ENCODE assay signal across 1 cellular context in the genomic region with DNA sequence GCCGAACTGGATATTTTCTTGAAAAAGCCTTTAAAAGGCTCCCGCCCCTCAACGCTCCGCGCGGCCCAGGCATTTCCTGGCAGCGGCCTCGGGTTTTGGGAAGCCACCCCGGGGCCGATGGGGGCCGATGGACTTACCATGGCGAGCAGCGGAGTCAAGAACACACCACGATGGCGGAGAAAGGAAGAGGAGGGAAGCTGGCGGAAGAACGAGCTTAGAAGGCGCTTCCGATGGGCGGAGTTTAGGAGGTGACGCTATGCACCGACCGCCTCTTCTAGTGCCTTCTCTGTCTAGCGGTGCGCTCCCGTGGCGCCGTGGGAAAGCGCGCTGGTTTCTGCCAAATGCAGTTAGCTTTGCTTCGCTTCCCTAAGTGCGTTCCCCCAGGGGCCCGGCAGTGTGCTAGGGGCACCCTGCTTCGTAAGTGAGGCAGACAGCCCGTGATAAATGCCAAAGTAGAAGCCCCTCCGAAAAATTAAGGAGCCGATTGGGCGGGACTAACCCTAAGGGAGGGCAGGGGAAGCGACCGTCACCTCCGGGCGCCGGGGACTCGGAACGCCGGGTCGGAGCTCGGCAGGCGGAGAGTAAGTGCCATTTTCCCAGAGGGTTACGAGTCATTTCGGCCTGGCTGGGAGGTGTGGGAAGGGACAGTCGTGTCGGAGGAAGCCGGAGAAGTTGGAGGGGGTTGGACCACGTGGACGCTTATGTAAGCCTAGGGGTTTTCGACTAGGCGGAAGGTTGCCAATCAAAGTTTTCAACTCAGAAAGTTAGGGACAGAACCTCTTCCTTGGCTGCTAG.
TF ChIP-seq lines count a peak whose summit lies in the region.

Gene RPL39 (minus strand): TSS at position 194 of the 795 bp plus-strand sequence. CDS start 54 bp downstream, at position 140.

TF ChIP-seq in K562, 482 proteins besides CTCF, POLR2A, EP300 and RAD21 (continued from another document and continues in another):
- TF ChIP-seq MNT (conservative IDR thresholded peaks at IDR 0.05) (peak in 1 of 2 experiments; percentile 53; a peak in 2 of 4 replicates), GTF2A2 (tag; IDR thresholded peaks at IDR 0.05) (peak; percentile 42; the same call in 1 of the 2 replicates), TAF7 (tag; IDR thresholded peaks at IDR 0.05) (peak; percentile 97), HNRNPH1 (optimal IDR thresholded peaks at IDR 0.05; ENCODE audit: low read depth, low read length) (no peak), NFXL1 (CRISPR knock-in tag; IDR thresholded peaks at IDR 0.05) (no peak), HOXB6 (CRISPR knock-in tag; IDR thresholded peaks at IDR 0.05; ENCODE audit: borderline replicate concordance) (no peak), SNIP1 (IDR thresholded peaks at IDR 0.05; ENCODE audit: low read depth) (no peak), HEY1 (CRISPR knock-in tag; IDR thresholded peaks at IDR 0.05; ENCODE audit: borderline replicate concordance) (no peak), ZFPM2 (CRISPR knock-in tag; IDR thresholded peaks at IDR 0.05) (no peak), POLR2AphosphoS2 (IDR thresholded peaks at IDR 0.05; ENCODE audit: low read length) (peak; percentile 78; the same call in 1 of the 2 replicates), FOXK1 (CRISPR knock-in tag; IDR thresholded peaks at IDR 0.05; ENCODE audit: borderline replicate concordance) (peak; percentile 28; the same call in 1 of the 2 replicates), UBTF (IDR thresholded peaks at IDR 0.05; ENCODE audit: borderline replicate concordance in 1 of 2, low read depth in 2 of 2, low read length in 2 of 2) (peak in 1 of 2 experiments; percentile 79; a peak in 3 of 4 replicates), SIN3A (IDR thresholded peaks at IDR 0.05; ENCODE audit: borderline replicate concordance in 2 of 2, control insufficient read depth in 1 of 2, low read depth in 2 of 2, low read length in 2 of 2) (peak in 1 of 2 experiments; percentile 28; a peak in 2 of 4 replicates), MBD2 (IDR thresholded peaks at IDR 0.05; ENCODE audit: borderline replicate concordance, low read depth) (peak; percentile 72; the same call in 1 of the 2 replicates), GABPA (tag; conservative IDR thresholded peaks at IDR 0.05; ENCODE audit: low read depth) (peak; percentile 87), RBM25 (IDR thresholded peaks at IDR 0.05; ENCODE audit: low read depth, low read length, severe bottlenecking) (no peak), ZNF766 (CRISPR knock-in tag; conservative IDR thresholded peaks at IDR 0.05) (0 out of 2 replicates have a peak, but pooled peaks have one; percentile 38), SLC30A9 (CRISPR knock-in tag; IDR thresholded peaks at IDR 0.05) (no peak), ELF1 (tag; IDR thresholded peaks at IDR 0.05) (peak; percentile 81), YY1 (IDR thresholded peaks at IDR 0.05; ENCODE audit: borderline replicate concordance in 1 of 3, control insufficient read depth in 1 of 3, extremely low read depth in 1 of 3, insufficient read depth in 3 of 3, insufficient read length in 1 of 3, insufficient replicate concordance in 2 of 3, low read depth in 1 of 3, low read length in 2 of 3) (peak in 2 of 3 experiments; percentile 60 to 83), MYC (IDR thresholded peaks at IDR 0.05; ENCODE audit: low read depth, low read length) (peak; percentile 96), MYC (CRISPR knock-in tag; IDR thresholded peaks at IDR 0.05; ENCODE audit: borderline replicate concordance, low read depth) (peak; percentile 70; the same call in 1 of the 2 replicates), ZFX (CRISPR knock-in tag; IDR thresholded peaks at IDR 0.05) (peak; percentile 90), EP400 (IDR thresholded peaks at IDR 0.05) (peak; percentile 97), KAT8 (IDR thresholded peaks at IDR 0.05; ENCODE audit: low read depth) (no peak), FOXK2 (conservative IDR thresholded peaks at IDR 0.05 in 1 of 2, IDR thresholded peaks at IDR 0.05 in 1 of 2; ENCODE audit: low read depth in 2 of 2) (peak in 1 of 2 experiments; percentile 23; a peak in 2 of 4 replicates), ILF3 (IDR thresholded peaks at IDR 0.05; ENCODE audit: borderline replicate concordance) (no peak), CAMTA2 (CRISPR knock-in tag; conservative IDR thresholded peaks at IDR 0.05) (no peak), PURB (CRISPR knock-in tag; IDR thresholded peaks at IDR 0.05; ENCODE audit: low read depth) (no peak), E2F4 (CRISPR knock-in tag; IDR thresholded peaks at IDR 0.05; ENCODE audit: low read depth) (no peak), GATAD2B (IDR thresholded peaks at IDR 0.05; ENCODE audit: borderline replicate concordance) (no peak), KDM5B (IDR thresholded peaks at IDR 0.05; ENCODE audit: insufficient replicate concordance, low read depth, low read length) (peak; percentile 94), ZNF263 (CRISPR knock-in tag; IDR thresholded peaks at IDR 0.05; ENCODE audit: borderline replicate concordance) (no peak), C11orf30 (IDR thresholded peaks at IDR 0.05; ENCODE audit: low read depth) (peak; percentile 57; the same call in 1 of the 2 replicates), LEF1 (IDR thresholded peaks at IDR 0.05) (no peak)
- TF ChIP-seq, protein P1, sequence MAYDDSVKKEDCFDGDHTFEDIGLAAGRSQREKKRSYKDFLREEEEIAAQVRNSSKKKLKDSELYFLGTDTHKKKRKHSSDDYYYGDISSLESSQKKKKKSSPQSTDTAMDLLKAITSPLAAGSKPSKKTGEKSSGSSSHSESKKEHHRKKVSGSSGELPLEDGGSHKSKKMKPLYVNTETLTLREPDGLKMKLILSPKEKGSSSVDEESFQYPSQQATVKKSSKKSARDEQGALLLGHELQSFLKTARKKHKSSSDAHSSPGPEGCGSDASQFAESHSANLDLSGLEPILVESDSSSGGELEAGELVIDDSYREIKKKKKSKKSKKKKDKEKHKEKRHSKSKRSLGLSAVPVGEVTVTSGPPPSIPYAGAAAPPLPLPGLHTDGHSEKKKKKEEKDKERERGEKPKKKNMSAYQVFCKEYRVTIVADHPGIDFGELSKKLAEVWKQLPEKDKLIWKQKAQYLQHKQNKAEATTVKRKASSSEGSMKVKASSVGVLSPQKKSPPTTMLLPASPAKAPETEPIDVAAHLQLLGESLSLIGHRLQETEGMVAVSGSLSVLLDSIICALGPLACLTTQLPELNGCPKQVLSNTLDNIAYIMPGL (CRISPR knock-in tag; IDR thresholded peaks at IDR 0.05): no peak
- TF ChIP-seq, protein P2, sequence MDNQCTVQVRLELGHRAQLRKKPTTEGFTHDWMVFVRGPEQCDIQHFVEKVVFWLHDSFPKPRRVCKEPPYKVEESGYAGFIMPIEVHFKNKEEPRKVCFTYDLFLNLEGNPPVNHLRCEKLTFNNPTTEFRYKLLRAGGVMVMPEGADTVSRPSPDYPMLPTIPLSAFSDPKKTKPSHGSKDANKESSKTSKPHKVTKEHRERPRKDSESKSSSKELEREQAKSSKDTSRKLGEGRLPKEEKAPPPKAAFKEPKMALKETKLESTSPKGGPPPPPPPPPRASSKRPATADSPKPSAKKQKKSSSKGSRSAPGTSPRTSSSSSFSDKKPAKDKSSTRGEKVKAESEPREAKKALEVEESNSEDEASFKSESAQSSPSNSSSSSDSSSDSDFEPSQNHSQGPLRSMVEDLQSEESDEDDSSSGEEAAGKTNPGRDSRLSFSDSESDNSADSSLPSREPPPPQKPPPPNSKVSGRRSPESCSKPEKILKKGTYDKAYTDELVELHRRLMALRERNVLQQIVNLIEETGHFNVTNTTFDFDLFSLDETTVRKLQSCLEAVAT (IDR thresholded peaks at IDR 0.05): 0 out of 4 replicates have a peak, but pooled peaks of 1 of the 2 experiments have one; percentile 18
- TF ChIP-seq, protein P3, sequence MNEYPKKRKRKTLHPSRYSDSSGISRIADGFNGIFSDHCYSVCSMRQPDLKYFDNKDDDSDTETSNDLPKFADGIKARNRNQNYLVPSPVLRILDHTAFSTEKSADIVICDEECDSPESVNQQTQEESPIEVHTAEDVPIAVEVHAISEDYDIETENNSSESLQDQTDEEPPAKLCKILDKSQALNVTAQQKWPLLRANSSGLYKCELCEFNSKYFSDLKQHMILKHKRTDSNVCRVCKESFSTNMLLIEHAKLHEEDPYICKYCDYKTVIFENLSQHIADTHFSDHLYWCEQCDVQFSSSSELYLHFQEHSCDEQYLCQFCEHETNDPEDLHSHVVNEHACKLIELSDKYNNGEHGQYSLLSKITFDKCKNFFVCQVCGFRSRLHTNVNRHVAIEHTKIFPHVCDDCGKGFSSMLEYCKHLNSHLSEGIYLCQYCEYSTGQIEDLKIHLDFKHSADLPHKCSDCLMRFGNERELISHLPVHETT (CRISPR knock-in tag; conservative IDR thresholded peaks at IDR 0.05 in 1 of 2, IDR thresholded peaks at IDR 0.05 in 1 of 2): peak in 1 of 2 experiments; percentile 65; a peak in 1 of 4 replicates
- TF ChIP-seq, protein P4, sequence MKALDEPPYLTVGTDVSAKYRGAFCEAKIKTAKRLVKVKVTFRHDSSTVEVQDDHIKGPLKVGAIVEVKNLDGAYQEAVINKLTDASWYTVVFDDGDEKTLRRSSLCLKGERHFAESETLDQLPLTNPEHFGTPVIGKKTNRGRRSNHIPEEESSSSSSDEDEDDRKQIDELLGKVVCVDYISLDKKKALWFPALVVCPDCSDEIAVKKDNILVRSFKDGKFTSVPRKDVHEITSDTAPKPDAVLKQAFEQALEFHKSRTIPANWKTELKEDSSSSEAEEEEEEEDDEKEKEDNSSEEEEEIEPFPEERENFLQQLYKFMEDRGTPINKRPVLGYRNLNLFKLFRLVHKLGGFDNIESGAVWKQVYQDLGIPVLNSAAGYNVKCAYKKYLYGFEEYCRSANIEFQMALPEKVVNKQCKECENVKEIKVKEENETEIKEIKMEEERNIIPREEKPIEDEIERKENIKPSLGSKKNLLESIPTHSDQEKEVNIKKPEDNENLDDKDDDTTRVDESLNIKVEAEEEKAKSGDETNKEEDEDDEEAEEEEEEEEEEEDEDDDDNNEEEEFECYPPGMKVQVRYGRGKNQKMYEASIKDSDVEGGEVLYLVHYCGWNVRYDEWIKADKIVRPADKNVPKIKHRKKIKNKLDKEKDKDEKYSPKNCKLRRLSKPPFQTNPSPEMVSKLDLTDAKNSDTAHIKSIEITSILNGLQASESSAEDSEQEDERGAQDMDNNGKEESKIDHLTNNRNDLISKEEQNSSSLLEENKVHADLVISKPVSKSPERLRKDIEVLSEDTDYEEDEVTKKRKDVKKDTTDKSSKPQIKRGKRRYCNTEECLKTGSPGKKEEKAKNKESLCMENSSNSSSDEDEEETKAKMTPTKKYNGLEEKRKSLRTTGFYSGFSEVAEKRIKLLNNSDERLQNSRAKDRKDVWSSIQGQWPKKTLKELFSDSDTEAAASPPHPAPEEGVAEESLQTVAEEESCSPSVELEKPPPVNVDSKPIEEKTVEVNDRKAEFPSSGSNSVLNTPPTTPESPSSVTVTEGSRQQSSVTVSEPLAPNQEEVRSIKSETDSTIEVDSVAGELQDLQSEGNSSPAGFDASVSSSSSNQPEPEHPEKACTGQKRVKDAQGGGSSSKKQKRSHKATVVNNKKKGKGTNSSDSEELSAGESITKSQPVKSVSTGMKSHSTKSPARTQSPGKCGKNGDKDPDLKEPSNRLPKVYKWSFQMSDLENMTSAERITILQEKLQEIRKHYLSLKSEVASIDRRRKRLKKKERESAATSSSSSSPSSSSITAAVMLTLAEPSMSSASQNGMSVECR (CRISPR knock-in tag; IDR thresholded peaks at IDR 0.05): 0 out of 2 replicates have a peak, but pooled peaks have one; percentile 42
- TF ChIP-seq, protein P5, sequence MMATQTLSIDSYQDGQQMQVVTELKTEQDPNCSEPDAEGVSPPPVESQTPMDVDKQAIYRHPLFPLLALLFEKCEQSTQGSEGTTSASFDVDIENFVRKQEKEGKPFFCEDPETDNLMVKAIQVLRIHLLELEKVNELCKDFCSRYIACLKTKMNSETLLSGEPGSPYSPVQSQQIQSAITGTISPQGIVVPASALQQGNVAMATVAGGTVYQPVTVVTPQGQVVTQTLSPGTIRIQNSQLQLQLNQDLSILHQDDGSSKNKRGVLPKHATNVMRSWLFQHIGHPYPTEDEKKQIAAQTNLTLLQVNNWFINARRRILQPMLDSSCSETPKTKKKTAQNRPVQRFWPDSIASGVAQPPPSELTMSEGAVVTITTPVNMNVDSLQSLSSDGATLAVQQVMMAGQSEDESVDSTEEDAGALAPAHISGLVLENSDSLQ (IDR thresholded peaks at IDR 0.05): peak; percentile 69
- TF ChIP-seq, protein P6, sequence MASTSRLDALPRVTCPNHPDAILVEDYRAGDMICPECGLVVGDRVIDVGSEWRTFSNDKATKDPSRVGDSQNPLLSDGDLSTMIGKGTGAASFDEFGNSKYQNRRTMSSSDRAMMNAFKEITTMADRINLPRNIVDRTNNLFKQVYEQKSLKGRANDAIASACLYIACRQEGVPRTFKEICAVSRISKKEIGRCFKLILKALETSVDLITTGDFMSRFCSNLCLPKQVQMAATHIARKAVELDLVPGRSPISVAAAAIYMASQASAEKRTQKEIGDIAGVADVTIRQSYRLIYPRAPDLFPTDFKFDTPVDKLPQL (IDR thresholded peaks at IDR 0.05; ENCODE audit: extremely low read depth, insufficient read length): peak; percentile 82
